In genomic region chr9:14349818-14350333, GRCh38 we compare ENCODE assay signal across 13 cellular contexts. TPM values are rescaled to one million over a fixed set of nuclear protein-coding genes. Genes with fewer than 3 reads are reported as not detected.
DNase-seq lines count a peak whose midpoint lies in the region; ATAC-seq and TF ChIP-seq lines count a peak whose summit lies in the region.
"Had no signal": no experiment of that assay in that cellular context is flagged by ENCODE, and none has a peak within 500 bp of the region (broad histone marks: within the 10 kb centered on the region; RNA-seq: fewer than 3 reads in every experiment).

No MANE protein-coding gene starts in this region.

- no peaks in the 10 kb centered on the region for H3K36me3 ChIP-seq in HUES48 (ENCODE audit: control insufficient read depth, insufficient read depth, low read length)
- H3K36me3 ChIP-seq in iPS-20b (ENCODE audit: insufficient read depth, low read depth, low read length): no peaks in the 10 kb centered on the region
- no peaks in the 10 kb centered on the region for H3K36me3 ChIP-seq in brain microvascular endothelial cell (replicated peaks)
- H3K36me3 ChIP-seq: MG63 had no signal

- H3K4me1 ChIP-seq in HUES48 (ENCODE audit: control insufficient read depth, insufficient read depth, low read length) (peaks cover 47% of the 10 kb centered on the region), iPS-20b (ENCODE audit: insufficient read depth, low read length) (peaks cover 20% of the 10 kb centered on the region)

- H3K9me3 ChIP-seq in HUES48 (ENCODE audit: control insufficient read depth, insufficient read depth, low read length): no peaks in the 10 kb centered on the region
- H3K9me3 ChIP-seq in iPS-20b (ENCODE audit: insufficient read depth, low read depth, low read length): no peaks in the 10 kb centered on the region
- H3K9me3 ChIP-seq: MG63 had no signal

- peaks cover 97% of the 10 kb centered on the region for H3K27me3 ChIP-seq in HUES48 (ENCODE audit: control insufficient read depth, insufficient read depth, low read length)
- peaks cover 100% of the 10 kb centered on the region for H3K27me3 ChIP-seq in iPS-20b (ENCODE audit: insufficient read depth, low read length)
- H3K27me3 ChIP-seq in brain microvascular endothelial cell (replicated peaks): peaks cover 45% of the 10 kb centered on the region

- H3K4me3 ChIP-seq in HUES48 (ENCODE audit: low read depth, low read length) (peak overlapping the region; percentile 74), cardiac fibroblast (replicated peaks in 1 of 2; ENCODE audit: low read depth in 2 of 2, low read length in 2 of 2) (peak overlapping the region; percentile 19 to 54), iPS-20b (ENCODE audit: low read length) (peak overlapping the region; percentile 78; the same call in 1 of the 2 replicates), skin epidermis (peak overlapping the region in 6 of 7 experiments; percentile 19 to 48 (median 36)), brain microvascular endothelial cell (ENCODE audit: low read depth, low read length) (no peak overlapping the region)
- H3K4me3 ChIP-seq: SK-N-MC had no signal

- H3K9ac ChIP-seq in HUES48 (ENCODE audit: low read depth, low read length) (no peak overlapping the region), iPS-20b (ENCODE audit: low read depth, low read length) (no peak overlapping the region)

- peak; percentile 30 to 32 for DNase-seq in cardiac fibroblast (ENCODE audit: low read depth in 2 of 2)
- no peak for DNase-seq in germinal center (ENCODE audit: low spot score)
- no peak for DNase-seq in GM13977 (ENCODE audit: low spot score)
- no peak for DNase-seq in brain microvascular endothelial cell
- DNase-seq: CD4-positive, alpha-beta T cell; naive thymus-derived CD8-positive, alpha-beta T cell; stimulated activated CD4-positive, alpha-beta T cell treated with anti-CD3 and anti-CD28 coated beads, Interleukin-2, amount 100 ng/mL, for 24 hours had no signal

- no peak for TF ChIP-seq CTCF in cardiac fibroblast (IDR thresholded peaks at IDR 0.05; ENCODE audit: low read depth, low read length)
- no peak for TF ChIP-seq CTCF in GM13977 (IDR thresholded peaks at IDR 0.05; ENCODE audit: extremely low read depth, insufficient read depth, missing control alignments)
- TF ChIP-seq CTCF in brain microvascular endothelial cell (IDR thresholded peaks at IDR 0.05; ENCODE audit: low read depth, low read length, missing control alignments): no peak

- ATAC-seq in esophagus mucosa: no peak
- ATAC-seq: naive thymus-derived CD8-positive, alpha-beta T cell had no signal

- in situ Hi-C loops in GM13977 (cut with MboI; ENCODE audit: low pct_unique_long_range_greater_than_20kb, low sequenced_read_pairs, unreplicated experiment) (loop anchor here (10.0 kb wide), 1 partner anchor 925 kb away; no protein-coding TSS in a partner anchor), brain microvascular endothelial cell (cut with HindIII; ENCODE audit: low pct_ligation_motif_present, low sequenced_read_pairs) (loop anchor here (25.0 kb wide), 1 partner anchor 913 kb away; no protein-coding TSS in a partner anchor)

- H3K27ac ChIP-seq in HUES48 (ENCODE audit: low read depth, low read length) (no peak overlapping the region), iPS-20b (ENCODE audit: low read length) (no peak overlapping the region), skin epidermis (peak overlapping the region in 16 of 21 experiments; percentile 26 to 92 (median 84)), brain microvascular endothelial cell (no peak overlapping the region)
- H3K27ac ChIP-seq: SK-N-MC had no signal

RNA-seq across cellular contexts. Expression of gene NFIB, which starts 35.9 kb away (rescaled TPM):
- total RNA-seq in esophagus mucosa: 37.2 TPM
- total RNA-seq: CD4-positive, alpha-beta T cell; naive thymus-derived CD8-positive, alpha-beta T cell had no signal

Comparison
In these comparisons a context has a peak if more than half of its experiments do, and no peak if none do; other contexts are left out.
1. H3K27ac ChIP-seq: peak in skin epidermis (16 of 21); none in HUES48 (single experiment), iPS-20b (single experiment) and brain microvascular endothelial cell (single experiment).
2. DNase-seq: peak in cardiac fibroblast (2 of 2); none in germinal center (single experiment), GM13977 (single experiment) and brain microvascular endothelial cell (single experiment).